ENCODE assay signal across 1 cellular context in the genomic region with DNA sequence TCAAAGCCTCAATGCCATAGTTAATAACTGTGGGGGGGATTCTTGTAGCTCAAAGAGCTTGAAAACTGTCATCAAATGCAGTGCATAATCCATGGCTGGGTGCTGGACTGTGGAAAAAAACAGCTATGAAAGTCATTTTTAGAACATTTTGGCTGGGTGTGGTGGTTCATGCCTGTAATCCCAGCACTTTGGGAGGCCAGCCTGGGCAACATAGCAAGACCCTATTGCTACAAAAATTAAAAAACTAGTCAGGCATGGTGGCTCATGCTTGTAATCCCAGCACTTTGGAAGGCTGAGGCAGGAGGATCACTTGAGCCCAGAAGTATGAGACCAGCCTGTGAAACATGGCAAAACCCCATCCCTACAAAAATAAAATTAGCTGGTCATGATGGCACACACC.
TF ChIP-seq lines count a peak whose summit lies in the region.

No MANE protein-coding gene starts in this region.

TF ChIP-seq in HepG2, 621 proteins besides CTCF, POLR2A, EP300 and RAD21:
- TF ChIP-seq ZNF121 (CRISPR knock-in tag; IDR thresholded peaks at IDR 0.05), result peak; percentile 70; the same call in 1 of the 2 replicates
- TF ChIP-seq PAX8 (CRISPR knock-in tag; IDR thresholded peaks at IDR 0.05; ENCODE audit: borderline replicate concordance), result no peak
TF ChIP-seq in HepG2: peak in this region for 1.
